In genomic region chr2:175605599-175605988, GRCh38 we compare ENCODE assay signal across 1 cellular context.
TF ChIP-seq lines count a peak whose summit lies in the region.

No MANE protein-coding gene starts in this region.

TF ChIP-seq in HepG2, 621 proteins besides CTCF, POLR2A, EP300 and RAD21 (continued from another document and continues in another):
- TF ChIP-seq ZBTB40 (IDR thresholded peaks at IDR 0.05) (no peak), ZBTB40 (CRISPR knock-in tag; IDR thresholded peaks at IDR 0.05) (no peak), DNMT1 (CRISPR knock-in tag; IDR thresholded peaks at IDR 0.05) (no peak), ZNF557 (CRISPR knock-in tag; IDR thresholded peaks at IDR 0.05) (no peak), TCF12 (IDR thresholded peaks at IDR 0.05) (no peak), TCF12 (CRISPR knock-in tag; IDR thresholded peaks at IDR 0.05) (no peak), ZSCAN12 (CRISPR knock-in tag; IDR thresholded peaks at IDR 0.05) (no peak), AKAP8 (CRISPR knock-in tag; IDR thresholded peaks at IDR 0.05) (no peak), ZNF121 (CRISPR knock-in tag; IDR thresholded peaks at IDR 0.05) (no peak), ZSCAN31 (CRISPR knock-in tag; IDR thresholded peaks at IDR 0.05; ENCODE audit: low read depth) (no peak), HES4 (CRISPR knock-in tag; IDR thresholded peaks at IDR 0.05; ENCODE audit: borderline replicate concordance) (no peak), PHF21A (CRISPR knock-in tag; IDR thresholded peaks at IDR 0.05) (no peak), ZNF766 (CRISPR knock-in tag; IDR thresholded peaks at IDR 0.05; ENCODE audit: borderline replicate concordance) (no peak), ZNF644 (CRISPR knock-in tag; IDR thresholded peaks at IDR 0.05; ENCODE audit: low read depth) (peak; percentile 66), ZIK1 (CRISPR knock-in tag; IDR thresholded peaks at IDR 0.05; ENCODE audit: borderline replicate concordance, low read depth) (no peak), MIXL1 (CRISPR knock-in tag; IDR thresholded peaks at IDR 0.05) (peak; percentile 76; the same call in 1 of the 2 replicates), ZBTB33 (CRISPR knock-in tag; IDR thresholded peaks at IDR 0.05) (no peak), NAIF1 (CRISPR knock-in tag; IDR thresholded peaks at IDR 0.05; ENCODE audit: borderline replicate concordance) (no peak), NR2F1 (CRISPR knock-in tag; IDR thresholded peaks at IDR 0.05) (no peak), ERF (CRISPR knock-in tag; IDR thresholded peaks at IDR 0.05) (no peak; the same call in 1 of the 2 replicates), JUN (CRISPR knock-in tag; IDR thresholded peaks at IDR 0.05) (no peak), HMGA1 (CRISPR knock-in tag; conservative IDR thresholded peaks at IDR 0.05) (no peak), ZNF614 (CRISPR knock-in tag; IDR thresholded peaks at IDR 0.05; ENCODE audit: borderline replicate concordance) (0 out of 2 replicates have a peak, but pooled peaks have one; percentile 53), CHD2 (IDR thresholded peaks at IDR 0.05; ENCODE audit: low read depth, low read length) (no peak), NFRKB (IDR thresholded peaks at IDR 0.05) (no peak), ISL2 (CRISPR knock-in tag; IDR thresholded peaks at IDR 0.05) (peak; percentile 58; the same call in 1 of the 2 replicates), BRD4 (CRISPR knock-in tag; IDR thresholded peaks at IDR 0.05) (no peak), FOXO4 (CRISPR knock-in tag; conservative IDR thresholded peaks at IDR 0.05) (no peak), KAT2B (IDR thresholded peaks at IDR 0.05; ENCODE audit: borderline replicate concordance, low read depth, low read length) (no peak), TAF1 (CRISPR knock-in tag; IDR thresholded peaks at IDR 0.05) (no peak), TGIF2 (CRISPR knock-in tag; IDR thresholded peaks at IDR 0.05) (no peak), NKX3-1 (CRISPR knock-in tag; IDR thresholded peaks at IDR 0.05) (no peak), HOXD1 (CRISPR knock-in tag; IDR thresholded peaks at IDR 0.05) (no peak), TFE3 (CRISPR knock-in tag; IDR thresholded peaks at IDR 0.05) (no peak)
- TF ChIP-seq, protein P1, sequence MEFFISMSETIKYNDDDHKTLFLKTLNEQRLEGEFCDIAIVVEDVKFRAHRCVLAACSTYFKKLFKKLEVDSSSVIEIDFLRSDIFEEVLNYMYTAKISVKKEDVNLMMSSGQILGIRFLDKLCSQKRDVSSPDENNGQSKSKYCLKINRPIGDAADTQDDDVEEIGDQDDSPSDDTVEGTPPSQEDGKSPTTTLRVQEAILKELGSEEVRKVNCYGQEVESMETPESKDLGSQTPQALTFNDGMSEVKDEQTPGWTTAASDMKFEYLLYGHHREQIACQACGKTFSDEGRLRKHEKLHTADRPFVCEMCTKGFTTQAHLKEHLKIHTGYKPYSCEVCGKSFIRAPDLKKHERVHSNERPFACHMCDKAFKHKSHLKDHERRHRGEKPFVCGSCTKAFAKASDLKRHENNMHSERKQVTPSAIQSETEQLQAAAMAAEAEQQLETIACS (CRISPR knock-in tag; IDR thresholded peaks at IDR 0.05): no peak
- TF ChIP-seq, protein P2, sequence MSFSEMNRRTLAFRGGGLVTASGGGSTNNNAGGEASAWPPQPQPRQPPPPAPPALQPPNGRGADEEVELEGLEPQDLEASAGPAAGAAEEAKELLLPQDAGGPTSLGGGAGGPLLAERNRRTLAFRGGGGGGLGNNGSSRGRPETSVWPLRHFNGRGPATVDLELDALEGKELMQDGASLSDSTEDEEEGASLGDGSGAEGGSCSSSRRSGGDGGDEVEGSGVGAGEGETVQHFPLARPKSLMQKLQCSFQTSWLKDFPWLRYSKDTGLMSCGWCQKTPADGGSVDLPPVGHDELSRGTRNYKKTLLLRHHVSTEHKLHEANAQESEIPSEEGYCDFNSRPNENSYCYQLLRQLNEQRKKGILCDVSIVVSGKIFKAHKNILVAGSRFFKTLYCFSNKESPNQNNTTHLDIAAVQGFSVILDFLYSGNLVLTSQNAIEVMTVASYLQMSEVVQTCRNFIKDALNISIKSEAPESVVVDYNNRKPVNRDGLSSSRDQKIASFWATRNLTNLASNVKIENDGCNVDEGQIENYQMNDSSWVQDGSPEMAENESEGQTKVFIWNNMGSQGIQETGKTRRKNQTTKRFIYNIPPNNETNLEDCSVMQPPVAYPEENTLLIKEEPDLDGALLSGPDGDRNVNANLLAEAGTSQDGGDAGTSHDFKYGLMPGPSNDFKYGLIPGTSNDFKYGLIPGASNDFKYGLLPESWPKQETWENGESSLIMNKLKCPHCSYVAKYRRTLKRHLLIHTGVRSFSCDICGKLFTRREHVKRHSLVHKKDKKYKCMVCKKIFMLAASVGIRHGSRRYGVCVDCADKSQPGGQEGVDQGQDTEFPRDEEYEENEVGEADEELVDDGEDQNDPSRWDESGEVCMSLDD (CRISPR knock-in tag; IDR thresholded peaks at IDR 0.05; ENCODE audit: borderline replicate concordance): no peak
- TF ChIP-seq, protein P3, sequence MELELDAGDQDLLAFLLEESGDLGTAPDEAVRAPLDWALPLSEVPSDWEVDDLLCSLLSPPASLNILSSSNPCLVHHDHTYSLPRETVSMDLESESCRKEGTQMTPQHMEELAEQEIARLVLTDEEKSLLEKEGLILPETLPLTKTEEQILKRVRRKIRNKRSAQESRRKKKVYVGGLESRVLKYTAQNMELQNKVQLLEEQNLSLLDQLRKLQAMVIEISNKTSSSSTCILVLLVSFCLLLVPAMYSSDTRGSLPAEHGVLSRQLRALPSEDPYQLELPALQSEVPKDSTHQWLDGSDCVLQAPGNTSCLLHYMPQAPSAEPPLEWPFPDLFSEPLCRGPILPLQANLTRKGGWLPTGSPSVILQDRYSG (CRISPR knock-in tag; IDR thresholded peaks at IDR 0.05): no peak
- TF ChIP-seq, protein P4, sequence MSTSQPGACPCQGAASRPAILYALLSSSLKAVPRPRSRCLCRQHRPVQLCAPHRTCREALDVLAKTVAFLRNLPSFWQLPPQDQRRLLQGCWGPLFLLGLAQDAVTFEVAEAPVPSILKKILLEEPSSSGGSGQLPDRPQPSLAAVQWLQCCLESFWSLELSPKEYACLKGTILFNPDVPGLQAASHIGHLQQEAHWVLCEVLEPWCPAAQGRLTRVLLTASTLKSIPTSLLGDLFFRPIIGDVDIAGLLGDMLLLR (CRISPR knock-in tag; IDR thresholded peaks at IDR 0.05): no peak
